In genomic region chr6:12543953-12544352, GRCh38 we compare ENCODE assay signal across 1 cellular context.
TF ChIP-seq lines count a peak whose summit lies in the region.

No MANE protein-coding gene starts in this region.

TF ChIP-seq in SK-N-SH, 30 proteins besides CTCF, POLR2A, EP300 and RAD21 (continued from another document):
- TF ChIP-seq MAX (IDR thresholded peaks at IDR 0.05; ENCODE audit: low read depth) = no peak
- TF ChIP-seq NRF1 (IDR thresholded peaks at IDR 0.05; ENCODE audit: low read depth, low read length) = no peak
- TF ChIP-seq REST (IDR thresholded peaks at IDR 0.05; ENCODE audit: low read depth, low read length) = no peak
- TF ChIP-seq SIN3A (IDR thresholded peaks at IDR 0.05; ENCODE audit: borderline replicate concordance, low read depth, low read length) = no peak
TF ChIP-seq in SK-N-SH: peak in this region for 0.
